Comparison of ENCODE assay signal across 2 cellular contexts in the genomic region with DNA sequence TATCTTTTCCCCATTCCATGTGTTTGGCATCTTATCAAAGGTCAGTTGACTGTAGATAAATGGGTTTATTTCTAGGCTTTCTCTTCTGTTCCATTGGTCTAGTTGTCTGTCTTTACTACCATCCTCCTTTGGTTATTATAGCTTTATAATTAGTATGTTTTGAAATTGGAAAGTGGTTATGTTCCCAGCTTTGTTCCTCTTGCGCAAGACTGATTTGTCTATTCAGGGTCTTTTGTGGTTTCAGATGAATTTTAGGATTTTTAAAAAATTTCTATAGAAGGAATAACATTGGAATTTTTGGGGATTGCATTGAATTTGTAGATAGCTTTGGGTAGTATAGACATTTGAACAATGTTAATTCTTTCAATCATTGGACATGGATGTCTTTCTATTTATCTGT.
TF ChIP-seq lines count a peak whose summit lies in the region.

No MANE protein-coding gene starts in this region.

TF ChIP-seq in IMR-90, 13 proteins besides CTCF, POLR2A, EP300 and RAD21:
- no peak for TF ChIP-seq BHLHE40 (IDR thresholded peaks at IDR 0.05; ENCODE audit: low read depth, low read length)
- TF ChIP-seq CEBPB (IDR thresholded peaks at IDR 0.05; ENCODE audit: low read depth, low read length), result peak; percentile 65
TF ChIP-seq in IMR-90: peak in this region for 1.

TF ChIP-seq in H1, 55 proteins besides CTCF, POLR2A, EP300 and RAD21:
- TF ChIP-seq BCL11A (IDR thresholded peaks at IDR 0.05; ENCODE audit: low read depth in 2 of 2, low read length in 2 of 2) (no peak), CEBPB (IDR thresholded peaks at IDR 0.05; ENCODE audit: low read depth, low read length) (peak; percentile 69; the same call in 1 of the 2 replicates)
